ENCODE assay signal across 8 cellular contexts in genomic region chr19:13952154-13953020, GRCh38. TPM values are rescaled to one million over a fixed set of nuclear protein-coding genes. Genes with fewer than 3 reads are reported as not detected.
DNase-seq lines count a peak whose midpoint lies in the region; ATAC-seq and TF ChIP-seq lines count a peak whose summit lies in the region.

Gene DCAF15 (plus strand): TSS chr19:13952509. CDS start chr19:13952513, 4 bp downstream.

- peak within 1 kb of the TSS; percentile 97 for H3K27ac Mint-ChIP-seq in central memory CD8-positive, alpha-beta T cell (ENCODE audit: low read depth)

- DNase-seq in AG09309 (ENCODE audit: low read depth) (peak; percentile 99), NCI-H446 (lab: John Stamatoyannopoulos, UW) (peak; percentile 98 to 100), inferior parietal cortex (ENCODE audit: extremely low spot score) (peak; percentile 99), spleen (peak; percentile 99)
- peak; percentile 99 for DNase-seq in activated CD4-positive, CD25-positive, alpha-beta regulatory T cell treated with anti-CD3 and anti-CD28 coated beads, Interleukin-2, amount 50 U/mL, for 16 hours (ENCODE audit: low read depth, low spot score)
- DNase-seq in central memory CD8-positive, alpha-beta T cell (ENCODE audit: low spot score in 2 of 2), result peak; percentile 95 to 99

- H3K9me3 ChIP-seq in spleen, result no peaks in the 10 kb centered on the region

- no peaks in the 10 kb centered on the region for H3K27me3 ChIP-seq in spleen (replicated peaks in 1 of 7)

- TF ChIP-seq CTCF in AG09309 (IDR thresholded peaks at IDR 0.05; ENCODE audit: control insufficient read depth, insufficient read depth, low read depth, low read length, missing control alignments) (no peak), spleen (IDR thresholded peaks at IDR 0.05 in 8 of 11, conservative IDR thresholded peaks at IDR 0.05 in 3 of 11) (peak in 3 of 11 experiments; percentile 36 to 44 (median 41))

- intact Hi-C loops in spleen (cut with DNase I; ENCODE audit: low total_unique reads), result loop anchor here (10.0 kb wide), 1 partner anchor 82 kb away; the partner anchor contains the start of gene IL27RA

- no peaks in the 10 kb centered on the region for H3K9me3 Mint-ChIP-seq in central memory CD8-positive, alpha-beta T cell

- no peaks in the 10 kb centered on the region for H3K27me3 Mint-ChIP-seq in central memory CD8-positive, alpha-beta T cell

- WGBS in spleen, 5 donors, result 0 to 2% (median 1%) methylated on average over 47 to 65 of the region's 68 CpGs

- peaks cover 23% of the 10 kb centered on the region for H3K4me1 Mint-ChIP-seq in central memory CD8-positive, alpha-beta T cell

- peaks cover 15% of the 10 kb centered on the region for H3K36me3 Mint-ChIP-seq in central memory CD8-positive, alpha-beta T cell (ENCODE audit: insufficient read depth)

- peak within 1 kb of the TSS; percentile 90 for H3K4me3 ChIP-seq in AG09309 (ENCODE audit: control insufficient read depth, low read depth, low read length)
- peak within 1 kb of the TSS; percentile 70 to 93 (median 78) for H3K4me3 ChIP-seq in spleen

- peak within 1 kb of the TSS; percentile 82 to 94 (median 88) for H3K27ac ChIP-seq in spleen

- peak within 1 kb of the TSS; percentile 97 for H3K4me3 Mint-ChIP-seq in central memory CD8-positive, alpha-beta T cell

- ATAC-seq in GM19025 (IDR thresholded peaks at IDR 0.05; ENCODE audit: low read depth, unreplicated experiment), result peak; percentile 95
- peak; percentile 98 for ATAC-seq in HG03342 (IDR thresholded peaks at IDR 0.05; ENCODE audit: unreplicated experiment)
- peak; percentile 99 for ATAC-seq in central memory CD8-positive, alpha-beta T cell (replicated peaks; ENCODE audit: extremely low read depth, poor library complexity, severe bottlenecking)

- TF ChIP-seq POLR2A in spleen (IDR thresholded peaks at IDR 0.05), result no peak

- H3K4me1 ChIP-seq in spleen, result peaks cover 15 to 32% (median 22%) of the 10 kb centered on the region in 6 donors

- H3K36me3 ChIP-seq in spleen, result peaks cover 4 to 35% (median 29%) of the 10 kb centered on the region in 6 donors

RNA-seq across cellular contexts. Expression of gene DCAF15, which starts in this region (rescaled TPM):
- total RNA-seq in spleen, result 10 to 100 TPM; 27.7 to 58.6 (median 43.2) TPM
- polyA plus RNA-seq in spleen, result 10 to 100 TPM; 44.7 to 84.9 (median 79.0) TPM

Comparison
In these comparisons a context has a peak if more than half of its experiments do, and no peak if none do; other contexts are left out.
1. Peak in every context shown above with its lines: DNase-seq, ATAC-seq, H3K4me3 ChIP-seq and H3K27ac ChIP-seq.